13 cellular contexts compared by ENCODE assay signal in the genomic region with DNA sequence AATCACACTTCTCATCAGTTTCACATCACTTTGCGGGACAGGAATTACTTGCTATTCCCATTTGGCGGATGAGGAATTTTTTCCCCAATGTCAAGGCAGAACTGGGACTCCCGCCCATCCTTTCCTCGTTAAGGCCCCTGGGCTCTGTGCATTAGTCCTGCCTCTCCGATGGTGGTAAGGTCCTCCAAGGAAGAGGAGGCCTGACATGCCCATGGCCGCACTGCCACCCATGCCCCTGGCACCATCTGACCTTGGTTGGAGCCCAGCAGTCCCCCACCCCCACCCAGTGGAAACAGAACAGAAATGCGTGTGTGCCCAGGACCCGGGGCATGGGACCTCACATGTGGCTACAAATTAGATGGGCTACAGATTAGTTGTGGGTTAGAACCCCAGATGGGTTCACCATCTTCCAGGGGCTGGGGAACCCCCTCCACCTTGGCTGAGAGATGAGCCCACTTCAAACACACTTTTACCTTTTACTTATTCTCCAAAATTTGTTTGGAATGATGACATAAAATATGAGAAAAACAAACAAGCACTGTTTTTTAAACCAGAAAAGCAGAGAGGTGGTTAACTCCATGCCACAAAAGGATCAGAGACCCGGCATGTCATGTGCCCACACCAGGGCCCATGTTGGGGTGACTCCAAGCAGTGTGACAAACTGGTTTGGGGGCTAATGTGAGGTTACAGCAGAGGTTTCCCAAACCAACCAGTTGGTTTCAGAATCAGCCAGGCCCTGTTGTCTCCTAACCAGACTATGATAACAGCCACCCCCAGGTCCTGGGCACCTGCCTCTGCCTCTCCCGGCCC. TPM values are rescaled to one million over a fixed set of nuclear protein-coding genes. Genes with fewer than 3 reads are reported as not detected.
DNase-seq lines count a peak whose midpoint lies in the region; ATAC-seq and TF ChIP-seq lines count a peak whose summit lies in the region.
"Had no signal": no experiment of that assay in that cellular context is flagged by ENCODE, and none has a peak within 500 bp of the region (broad histone marks: within the 10 kb centered on the region; RNA-seq: fewer than 3 reads in every experiment).

No MANE protein-coding gene starts in this region.

- H3K27me3 Mint-ChIP-seq in CD4-positive, CD25-positive, alpha-beta regulatory T cell: no peaks in the 10 kb centered on the region

- no peaks in the 10 kb centered on the region for H3K36me3 Mint-ChIP-seq in CD4-positive, CD25-positive, alpha-beta regulatory T cell

- intact Hi-C loops in vagina (cut with DNase I): no loop called here

- no peak overlapping the region for H3K4me3 ChIP-seq in CD4-positive, CD25-positive, alpha-beta regulatory T cell (ENCODE audit: low read depth, low read length)
- no peak overlapping the region for H3K4me3 ChIP-seq in vagina
- no peak overlapping the region for H3K4me3 ChIP-seq in brain microvascular endothelial cell (ENCODE audit: low read depth, low read length)
- H3K4me3 ChIP-seq in SJCRH30: no peak overlapping the region

- TF ChIP-seq CTCF in GM13976 (IDR thresholded peaks at IDR 0.05; ENCODE audit: borderline replicate concordance, control extremely low read depth, extremely low read depth, insufficient read depth, missing control alignments) (no peak), vagina (IDR thresholded peaks at IDR 0.05) (no peak), brain microvascular endothelial cell (IDR thresholded peaks at IDR 0.05; ENCODE audit: low read depth, low read length, missing control alignments) (no peak)

- H3K9me3 Mint-ChIP-seq in CD4-positive, CD25-positive, alpha-beta regulatory T cell: no peaks in the 10 kb centered on the region

- H3K27me3 ChIP-seq in CD4-positive, CD25-positive, alpha-beta regulatory T cell (ENCODE audit: control insufficient read depth, insufficient read depth, low read length): no peaks in the 10 kb centered on the region
- no peaks in the 10 kb centered on the region for H3K27me3 ChIP-seq in vagina
- no peaks in the 10 kb centered on the region for H3K27me3 ChIP-seq in brain microvascular endothelial cell (replicated peaks)
- no peaks in the 10 kb centered on the region for H3K27me3 ChIP-seq in SJCRH30

- H3K27ac Mint-ChIP-seq in CD4-positive, CD25-positive, alpha-beta regulatory T cell: peak overlapping the region; percentile 93 to 96 (median 96)

- peaks cover 9 to 77% (median 44%) of the 10 kb centered on the region in 4 donors for H3K4me1 Mint-ChIP-seq in CD4-positive, CD25-positive, alpha-beta regulatory T cell

- peaks cover 48% of the 10 kb centered on the region for H3K4me1 ChIP-seq in CD4-positive, CD25-positive, alpha-beta regulatory T cell (ENCODE audit: control insufficient read depth, insufficient read depth, low read length, poor library complexity, severe bottlenecking)
- H3K4me1 ChIP-seq in vagina (no peaks in the 10 kb centered on the region), SJCRH30 (peaks cover 43% of the 10 kb centered on the region)

- in situ Hi-C loops in GM13976 (cut with MboI; ENCODE audit: low sequenced_read_pairs, unreplicated experiment): no loop called here
- in situ Hi-C loops in brain microvascular endothelial cell (cut with HindIII; ENCODE audit: low pct_ligation_motif_present, low sequenced_read_pairs): no loop called here

- no peaks in the 10 kb centered on the region for H3K9me3 ChIP-seq in CD4-positive, CD25-positive, alpha-beta regulatory T cell (ENCODE audit: control insufficient read depth in 2 of 2, low read length in 2 of 2)
- H3K9me3 ChIP-seq in vagina: no peaks in the 10 kb centered on the region
- H3K9me3 ChIP-seq in SJCRH30 (replicated peaks): 0 out of 2 replicates have a peak, but pooled peaks cover 4% of the 10 kb centered on the region

- TF ChIP-seq POLR2A in vagina (IDR thresholded peaks at IDR 0.05): no peak

- DNase-seq in CD4-positive, CD25-positive, alpha-beta regulatory T cell: peak in 1 of 3 donors; percentile 52
- DNase-seq in GM13976 (ENCODE audit: low spot score) (peak; percentile 44), mesenteric fat pad (ENCODE audit: low spot score) (peak; percentile 55), vagina (ENCODE audit: extremely low spot score in 2 of 2) (no peak), brain microvascular endothelial cell (no peak), HuH-7 (ENCODE audit: low spot score) (no peak), SJCRH30 (no peak)
- DNase-seq in activated CD8-positive, alpha-beta memory T cell treated with anti-CD3 and anti-CD28 coated beads for 48 hours (ENCODE audit: low read depth in 2 of 3, low spot score in 2 of 3): peak in 2 of 3 experiments; percentile 44 to 50
- DNase-seq: NCI-H226 had no signal

- H3K27ac ChIP-seq in CD4-positive, CD25-positive, alpha-beta regulatory T cell (ENCODE audit: insufficient read depth, low read length, poor library complexity, severe bottlenecking): peak overlapping the region; percentile 73
- no peak overlapping the region for H3K27ac ChIP-seq in vagina
- H3K27ac ChIP-seq in brain microvascular endothelial cell: no peak overlapping the region
- H3K27ac ChIP-seq in SJCRH30: no peak overlapping the region
- H3K27ac ChIP-seq: VCaP had no signal

- no peak for ATAC-seq in CD4-positive, CD25-positive, alpha-beta regulatory T cell (ENCODE audit: low read depth in 2 of 2)

- peak overlapping the region in 3 of 4 donors; percentile 32 to 84 (median 61) for H3K4me3 Mint-ChIP-seq in CD4-positive, CD25-positive, alpha-beta regulatory T cell

- H3K36me3 ChIP-seq in CD4-positive, CD25-positive, alpha-beta regulatory T cell (ENCODE audit: control insufficient read depth, insufficient read depth, low read length): no peaks in the 10 kb centered on the region
- H3K36me3 ChIP-seq in vagina (no peaks in the 10 kb centered on the region), brain microvascular endothelial cell (replicated peaks) (no peaks in the 10 kb centered on the region), SJCRH30 (no peaks in the 10 kb centered on the region)

RNA-seq across cellular contexts. Expression of gene DUSP2, which starts 11.0 kb away (rescaled TPM):
- 566 TPM for total RNA-seq in CD4-positive, CD25-positive, alpha-beta regulatory T cell
- polyA plus RNA-seq in CD4-positive, CD25-positive, alpha-beta regulatory T cell: 10 to 100 TPM; 30.8 to 95.4 (median 44.5) TPM
- 6.1 TPM for total RNA-seq in mesenteric fat pad
- 14.0 TPM for total RNA-seq in vagina
- total RNA-seq in SJCRH30 (2014; rRNA removed; shearing (Covaris generic)): 0.67 and 1.0 TPM in 2 replicates

RNA-seq across cellular contexts. Expression of gene ASTL, which starts 17.9 kb away (rescaled TPM):
- total RNA-seq in CD4-positive, CD25-positive, alpha-beta regulatory T cell: 9.7 TPM
- polyA plus RNA-seq in CD4-positive, CD25-positive, alpha-beta regulatory T cell: under 1 TPM in 2 of 4 donors, not detected in 2; 0.23 to 0.39 TPM
- not detected for total RNA-seq in mesenteric fat pad
- total RNA-seq in vagina: not detected
- not detected in 2 replicates for total RNA-seq in SJCRH30 (2014; rRNA removed; shearing (Covaris generic))
- total RNA-seq: epithelial cell of proximal tubule, mucosa of gallbladder had no signal

RNA-seq across cellular contexts. Expression of gene ADRA2B, which starts 39.8 kb away (rescaled TPM):
- total RNA-seq in CD4-positive, CD25-positive, alpha-beta regulatory T cell: 1.0 TPM
- not detected for polyA plus RNA-seq in CD4-positive, CD25-positive, alpha-beta regulatory T cell
- total RNA-seq in mesenteric fat pad (1.2 TPM), vagina (0.49 TPM)
- not detected in 2 replicates for total RNA-seq in SJCRH30 (2014; rRNA removed; shearing (Covaris generic))
- total RNA-seq: M059J had no signal

RNA-seq across cellular contexts. Expression of gene STARD7, which starts 52.4 kb away (rescaled TPM):
- 97.2 TPM for total RNA-seq in CD4-positive, CD25-positive, alpha-beta regulatory T cell
- 100 to 1,000 TPM; 177 to 208 (median 197) TPM for polyA plus RNA-seq in CD4-positive, CD25-positive, alpha-beta regulatory T cell
- total RNA-seq in mesenteric fat pad (107 TPM), vagina (69.5 TPM)
- 232 and 243 TPM in 2 replicates for total RNA-seq in SJCRH30 (2014; rRNA removed; shearing (Covaris generic))

Comparison
In these comparisons a context has a peak if more than half of its experiments do, and no peak if none do; other contexts are left out.
1. DNase-seq: peak in GM13976 (single experiment), activated CD8-positive, alpha-beta memory T cell treated with anti-CD3 and anti-CD28 coated beads for 48 hours (2 of 3) and mesenteric fat pad (single experiment); none in vagina (0 of 2), brain microvascular endothelial cell (single experiment), HuH-7 (single experiment) and SJCRH30 (0 of 2).
2. RNA of gene DUSP2, which starts 11.0 kb away (total RNA-seq): 566 TPM in CD4-positive, CD25-positive, alpha-beta regulatory T cell (single experiment); 14.0 TPM in vagina (single experiment), 6.1 TPM in mesenteric fat pad (single experiment) and 0.67 to 1.0 TPM in SJCRH30; every median in the first group is over 10 times any median in the second.